Comparison of ENCODE assay signal across 20 cellular contexts in the genomic region with DNA sequence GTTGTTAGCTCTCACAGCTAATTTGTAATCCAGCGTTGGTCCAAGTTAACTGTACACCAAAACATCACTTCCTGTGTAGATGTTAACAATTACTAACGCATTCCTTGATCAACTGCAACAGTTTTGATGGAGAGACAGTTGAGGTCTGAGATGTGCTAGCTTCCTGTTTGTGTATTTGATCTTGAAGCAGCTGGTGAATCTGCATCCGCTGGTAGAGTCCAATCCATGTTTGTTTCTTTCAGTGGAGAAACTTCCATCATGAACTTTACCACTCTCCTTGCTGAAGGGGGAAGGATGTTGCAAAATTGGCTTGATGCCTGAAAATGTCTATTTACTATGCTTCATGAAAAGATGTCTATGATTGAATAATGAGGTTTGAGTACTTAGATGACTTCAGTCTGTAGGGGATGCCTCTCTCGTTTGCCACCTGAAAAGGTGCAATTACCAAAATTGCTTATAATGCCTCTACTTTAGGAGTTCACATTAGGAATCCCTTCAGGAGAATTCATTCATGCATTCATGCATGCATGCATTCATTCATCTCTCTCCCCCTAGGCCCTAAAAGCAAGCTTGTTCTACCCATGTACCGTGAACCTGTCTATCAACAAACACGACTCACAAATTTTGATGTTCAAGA.
"Had no signal": no experiment of that assay in that cellular context is flagged by ENCODE, and none has a peak within 500 bp of the region (broad histone marks: within the 10 kb centered on the region; RNA-seq: fewer than 3 reads in every experiment).

No MANE protein-coding gene starts in this region.

- ATAC-seq: activated naive CD4-positive, alpha-beta T cell treated with anti-CD3 and anti-CD28 coated beads, Interleukin-2, amount 50 U/mL, for 72 hours; effector memory CD8-positive, alpha-beta T cell; left ventricle myocardium superior; T-helper 17 cell had no signal

- H3K27me3 Mint-ChIP-seq: memory B cell had no signal

- H3K4me1 Mint-ChIP-seq: memory B cell, T-helper 17 cell had no signal

- H3K9me3 Mint-ChIP-seq: activated naive CD4-positive, alpha-beta T cell treated with anti-CD3 and anti-CD28 coated beads, Interleukin-2, amount 50 U/mL, for 72 hours; effector memory CD8-positive, alpha-beta T cell; memory B cell; stimulated activated naive CD8-positive, alpha-beta T cell treated with anti-CD3 and anti-CD28 coated beads, Interleukin-15, Interleukin-2, amounts not matched to agents 100 ng/mL and 50 ng/mL, for 24 hours had no signal

- H3K4me3 Mint-ChIP-seq: effector memory CD8-positive, alpha-beta T cell; memory B cell; stimulated activated naive CD8-positive, alpha-beta T cell treated with anti-CD3 and anti-CD28 coated beads, Interleukin-15, Interleukin-2, amounts not matched to agents 100 ng/mL and 50 ng/mL, for 24 hours; T-helper 17 cell had no signal

- H3K36me3 Mint-ChIP-seq: activated naive CD4-positive, alpha-beta T cell treated with anti-CD3 and anti-CD28 coated beads, Interleukin-2, amount 50 U/mL, for 72 hours; memory B cell had no signal

- DNase-seq: activated CD8-positive, alpha-beta memory T cell treated with anti-CD3 and anti-CD28 coated beads for 24 hours; activated CD8-positive, alpha-beta memory T cell treated with anti-CD3 and anti-CD28 coated beads, Interleukin-2, amount 50 U/mL, for 48 hours; activated effector memory CD4-positive, alpha-beta T cell treated with anti-CD3 and anti-CD28 coated beads, Interleukin-2, amount 50 U/mL, for 16 hours; activated T-cell treated with anti-CD3 and anti-CD28 coated beads, Interleukin-2, amount 50 U/mL, for 48 hours; amniotic stem cell; dermis blood vessel endothelial cell; effector memory CD8-positive, alpha-beta T cell; esophagus squamous epithelium; left ventricle myocardium superior; right lobe of liver; small intestine; stimulated activated CD4-positive, alpha-beta T cell treated with anti-CD3 and anti-CD28 coated beads, Interleukin-15, amount 100 ng/mL, for 24 hours; stimulated activated CD4-positive, alpha-beta T cell treated with anti-CD3 and anti-CD28 coated beads, Interleukin-2, amount 100 ng/mL, for 48 hours; T-helper 17 cell; transverse colon; uterus; WERI-Rb-1 had no signal

- H3K4me3 ChIP-seq: esophagus squamous epithelium, right lobe of liver, transverse colon, uterus had no signal

- H3K27ac Mint-ChIP-seq: activated naive CD4-positive, alpha-beta T cell treated with anti-CD3 and anti-CD28 coated beads, Interleukin-2, amount 50 U/mL, for 72 hours; effector memory CD8-positive, alpha-beta T cell; memory B cell; stimulated activated naive CD8-positive, alpha-beta T cell treated with anti-CD3 and anti-CD28 coated beads, Interleukin-15, Interleukin-2, amounts not matched to agents 100 ng/mL and 50 ng/mL, for 24 hours; T-helper 17 cell had no signal
